Comparison of ENCODE assay signal across 30 cellular contexts in the genomic region with DNA sequence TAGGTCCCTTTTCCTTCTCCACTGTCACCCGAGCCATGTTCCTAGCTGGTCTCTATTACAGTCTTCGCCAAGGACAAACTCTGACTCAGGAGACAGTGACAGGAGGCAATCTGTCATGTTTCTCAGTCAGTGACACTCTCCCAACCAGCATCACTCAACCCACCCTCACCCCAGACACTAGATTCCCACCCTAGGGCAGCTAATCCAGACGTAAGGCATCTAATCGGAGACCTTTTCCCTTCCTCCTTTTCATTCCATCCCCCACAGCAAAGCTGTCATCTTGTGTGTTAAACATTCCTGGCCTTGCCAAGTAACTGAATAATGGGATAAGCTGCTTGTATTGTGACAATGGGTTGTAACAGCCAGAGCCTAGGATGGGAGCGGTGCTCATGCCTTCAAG.
"Had no signal": no experiment of that assay in that cellular context is flagged by ENCODE, and none has a peak within 500 bp of the region (broad histone marks: within the 10 kb centered on the region; RNA-seq: fewer than 3 reads in every experiment).

No MANE protein-coding gene starts in this region.

- H3K27me3 Mint-ChIP-seq: activated CD4-positive, alpha-beta T cell treated with anti-CD3 and anti-CD28 coated beads for 36 hours; brain; effector memory CD8-positive, alpha-beta T cell; naive B cell; progenitor cell of endocrine pancreas; stimulated activated naive CD8-positive, alpha-beta T cell treated with anti-CD3 and anti-CD28 coated beads, Interleukin-15, Interleukin-2, amounts not matched to agents 100 ng/mL and 50 ng/mL, for 24 hours; type B pancreatic cell had no signal

- H3K27ac ChIP-seq: adrenal gland, ascending aorta, coronary artery, heart left ventricle, right lobe of liver, thoracic aorta, vagina had no signal

- ATAC-seq: activated CD4-positive, alpha-beta T cell treated with anti-CD3 and anti-CD28 coated beads for 36 hours; activated CD8-positive, alpha-beta T cell treated with anti-CD3 and anti-CD28 coated beads, Interleukin-2, amount 10 ng/mL, durations not matched to agents 7 days and 5 days; activated naive CD4-positive, alpha-beta T cell treated with anti-CD3 and anti-CD28 coated beads, Interleukin-2, amount 50 U/mL, for 72 hours; activated T-cell treated with anti-CD3 and anti-CD28 coated beads, Interleukin-2, amount 50 U/mL, for 72 hours; effector memory CD8-positive, alpha-beta T cell; left colon; right lobe of liver had no signal

- DNase-seq: activated CD4-positive, alpha-beta T cell treated with anti-CD3 and anti-CD28 coated beads for 36 hours; activated CD4-positive, CD25-positive, alpha-beta regulatory T cell; activated CD8-positive, alpha-beta T cell treated with anti-CD3 and anti-CD28 coated beads, Interleukin-2, amount 10 ng/mL, durations not matched to agents 7 days and 5 days; activated naive CD4-positive, alpha-beta T cell; activated T-cell treated with anti-CD3 and anti-CD28 coated beads for 4 hours; activated T-cell treated with anti-CD3 and anti-CD28 coated beads, Interleukin-2, amount 50 U/mL, for 72 hours; effector memory CD8-positive, alpha-beta T cell; heart left ventricle; hypothalamus; immature natural killer cell; kidney; left colon; mammary epithelial cell; naive B cell; right lobe of liver; stimulated activated CD4-positive, alpha-beta T cell treated with anti-CD3 and anti-CD28 coated beads, Interleukin-4, amount 100 ng/mL, for 1 hour had no signal

- H3K9me3 ChIP-seq: adrenal gland, ascending aorta, heart left ventricle, right lobe of liver, thoracic aorta, vagina had no signal

- FAIRE-seq: endothelial cell of umbilical vein, kidney had no signal

- H3K4me1 Mint-ChIP-seq: brain, neural crest cell had no signal

- H3K4me3 ChIP-seq: adrenal gland, ascending aorta, coronary artery, heart left ventricle, right lobe of liver, thoracic aorta, vagina had no signal

- H3K36me3 ChIP-seq: adrenal gland, ascending aorta, heart left ventricle, right lobe of liver, thoracic aorta, vagina had no signal

- H3K4me3 Mint-ChIP-seq: activated CD4-positive, alpha-beta T cell treated with anti-CD3 and anti-CD28 coated beads for 36 hours; activated CD8-positive, alpha-beta T cell treated with anti-CD3 and anti-CD28 coated beads, Interleukin-2, amount 10 ng/mL, durations not matched to agents 7 days and 5 days; activated T-cell treated with anti-CD3 and anti-CD28 coated beads, Interleukin-2, amount 50 U/mL, for 72 hours; brain; effector memory CD8-positive, alpha-beta T cell; immature natural killer cell; mesothelial cell of epicardium; naive B cell; neural crest cell; stimulated activated naive CD8-positive, alpha-beta T cell treated with anti-CD3 and anti-CD28 coated beads, Interleukin-15, Interleukin-2, amounts not matched to agents 100 ng/mL and 50 ng/mL, for 24 hours; T-helper 2 cell treated with Interferon-gamma antibody and Interleukin-4, amounts not matched to agents 5 μg/mL and 100 μg/mL, for 36 hours; type B pancreatic cell had no signal

- H3K9me3 Mint-ChIP-seq: type B pancreatic cell had no signal

- H3K27me3 ChIP-seq: adrenal gland, ascending aorta, heart left ventricle, right lobe of liver, vagina had no signal

- H3K27ac Mint-ChIP-seq: activated CD4-positive, alpha-beta T cell treated with anti-CD3 and anti-CD28 coated beads for 36 hours; activated CD8-positive, alpha-beta T cell treated with anti-CD3 and anti-CD28 coated beads, Interleukin-2, amount 10 ng/mL, durations not matched to agents 7 days and 5 days; activated naive CD4-positive, alpha-beta T cell treated with anti-CD3 and anti-CD28 coated beads, Interleukin-2, amount 50 U/mL, for 72 hours; activated T-cell treated with anti-CD3 and anti-CD28 coated beads, Interleukin-2, amount 50 U/mL, for 72 hours; mesothelial cell of epicardium; progenitor cell of endocrine pancreas; stimulated activated naive CD8-positive, alpha-beta T cell treated with anti-CD3 and anti-CD28 coated beads, Interleukin-15, Interleukin-2, amounts not matched to agents 100 ng/mL and 50 ng/mL, for 24 hours; type B pancreatic cell had no signal
